ENCODE assay signal across 14 cellular contexts in the genomic region with DNA sequence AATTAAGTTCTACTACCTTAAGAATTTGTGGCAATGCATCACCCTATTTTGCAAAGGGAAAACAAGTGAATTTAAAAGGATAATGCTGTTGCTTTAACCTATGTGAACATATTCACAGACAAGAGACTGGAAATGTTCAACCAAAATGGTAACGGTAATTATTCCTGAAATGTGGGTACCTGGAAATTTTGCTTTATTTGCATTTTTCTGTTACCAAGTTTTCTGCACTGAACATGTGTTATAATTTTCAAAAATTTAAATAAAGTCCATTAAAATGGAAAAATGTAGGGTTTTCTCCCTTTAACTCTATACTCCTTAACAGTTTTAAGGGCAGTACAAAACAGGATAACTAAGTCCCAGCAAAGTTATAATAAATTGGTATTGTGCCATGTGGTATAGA.
"Had no signal": no experiment of that assay in that cellular context is flagged by ENCODE, and none has a peak within 500 bp of the region (broad histone marks: within the 10 kb centered on the region; RNA-seq: fewer than 3 reads in every experiment).

No MANE protein-coding gene starts in this region.

- H3K4me1 Mint-ChIP-seq: activated CD4-positive, alpha-beta T cell treated with anti-CD3 and anti-CD28 coated beads, Interleukin-2, amount 10 ng/mL, durations not matched to agents 7 days and 5 days; naive thymus-derived CD4-positive, alpha-beta T cell; stimulated activated naive CD8-positive, alpha-beta T cell treated with anti-CD3 and anti-CD28 coated beads, Interleukin-15, amount 100 ng/mL, for 72 hours had no signal

- H3K36me3 ChIP-seq: lower lobe of right lung had no signal

- DNase-seq: activated CD4-positive, alpha-beta T cell treated with anti-CD3 and anti-CD28 coated beads, Interleukin-2, amount 10 ng/mL, durations not matched to agents 7 days and 5 days; activated CD4-positive, CD25-positive, alpha-beta regulatory T cell; activated CD8-positive, alpha-beta memory T cell treated with anti-CD3 and anti-CD28 coated beads for 24 hours; activated naive CD4-positive, alpha-beta T cell treated with Interleukin-2 at 50 U/mL for 16 hours; cortex of kidney; effector CD8-positive, alpha-beta T cell; erythroblast; lower lobe of right lung; naive thymus-derived CD4-positive, alpha-beta T cell; occipital lobe; stimulated activated CD4-positive, alpha-beta T cell treated with anti-CD3 and anti-CD28 coated beads, Interleukin-4, amount 100 ng/mL, for 4 hours; stimulated activated naive CD8-positive, alpha-beta T cell treated with anti-CD3 and anti-CD28 coated beads, Interleukin-15, amount 100 ng/mL, for 72 hours; T-helper 17 cell; testis had no signal

- H3K27ac ChIP-seq: lower lobe of right lung had no signal

- H3K27ac Mint-ChIP-seq: activated CD4-positive, alpha-beta T cell treated with anti-CD3 and anti-CD28 coated beads, Interleukin-2, amount 10 ng/mL, durations not matched to agents 7 days and 5 days; naive thymus-derived CD4-positive, alpha-beta T cell; stimulated activated naive CD8-positive, alpha-beta T cell treated with anti-CD3 and anti-CD28 coated beads, Interleukin-15, amount 100 ng/mL, for 72 hours; T-helper 17 cell had no signal

- H3K4me3 ChIP-seq: lower lobe of right lung, testis had no signal

- H3K9me3 ChIP-seq: lower lobe of right lung, testis had no signal

- H3K27me3 Mint-ChIP-seq: activated CD4-positive, alpha-beta T cell treated with anti-CD3 and anti-CD28 coated beads, Interleukin-2, amount 10 ng/mL, durations not matched to agents 7 days and 5 days; stimulated activated naive CD8-positive, alpha-beta T cell treated with anti-CD3 and anti-CD28 coated beads, Interleukin-15, amount 100 ng/mL, for 72 hours; T-helper 17 cell had no signal

- ATAC-seq: lower lobe of right lung; naive thymus-derived CD4-positive, alpha-beta T cell; stimulated activated naive CD8-positive, alpha-beta T cell treated with anti-CD3 and anti-CD28 coated beads, Interleukin-15, amount 100 ng/mL, for 72 hours; T-helper 17 cell had no signal

- H3K27me3 ChIP-seq: testis had no signal

- H3K4me3 Mint-ChIP-seq: activated CD4-positive, alpha-beta T cell treated with anti-CD3 and anti-CD28 coated beads, Interleukin-2, amount 10 ng/mL, durations not matched to agents 7 days and 5 days; naive thymus-derived CD4-positive, alpha-beta T cell; stimulated activated naive CD8-positive, alpha-beta T cell treated with anti-CD3 and anti-CD28 coated beads, Interleukin-15, amount 100 ng/mL, for 72 hours; T-helper 17 cell had no signal
